Comparison of ENCODE assay signal across 16 cellular contexts in genomic region chr6:1077822-1078221, GRCh38.
"Had no signal": no experiment of that assay in that cellular context is flagged by ENCODE, and none has a peak within 500 bp of the region (broad histone marks: within the 10 kb centered on the region; RNA-seq: fewer than 3 reads in every experiment).

No MANE protein-coding gene starts in this region.

- H3K9me3 Mint-ChIP-seq: central memory CD8-positive, alpha-beta T cell; mesothelial cell of epicardium had no signal

- H3K4me1 ChIP-seq: gastrocnemius medialis, prostate gland had no signal

- H3K4me3 ChIP-seq: esophagus muscularis mucosa, gastrocnemius medialis, pancreas, prostate gland, sigmoid colon, skin epidermis had no signal

- H3K27ac Mint-ChIP-seq: mesothelial cell of epicardium had no signal

- H3K9me3 ChIP-seq: esophagus muscularis mucosa, gastrocnemius medialis, pancreas, prostate gland, sigmoid colon had no signal

- H3K36me3 ChIP-seq: esophagus muscularis mucosa, gastrocnemius medialis, pancreas, prostate gland, sigmoid colon had no signal

- DNase-seq: effector memory CD4-positive, alpha-beta T cell; gastrocnemius medialis; kidney glomerular epithelial cell; nucleus accumbens; pancreas; sigmoid colon; stimulated activated CD4-positive, alpha-beta T cell treated with anti-CD3 and anti-CD28 coated beads, Interleukin-12 subunit alpha, Interleukin-12 subunit beta, amount 100 ng/mL, for 4 hours; stimulated activated naive CD4-positive, alpha-beta T cell; trophoblast cell had no signal

- H3K36me3 Mint-ChIP-seq: mesothelial cell of epicardium had no signal

- FAIRE-seq: pancreas, urothelium cell line had no signal

- H3K27me3 ChIP-seq: esophagus muscularis mucosa, gastrocnemius medialis, pancreas, sigmoid colon had no signal

- H3K27ac ChIP-seq: epithelial cell of prostate, esophagus muscularis mucosa, gastrocnemius medialis, pancreas, prostate gland, sigmoid colon, skin epidermis had no signal

- H3K4me3 Mint-ChIP-seq: central memory CD8-positive, alpha-beta T cell; mesothelial cell of epicardium had no signal

- H3K4me1 Mint-ChIP-seq: central memory CD8-positive, alpha-beta T cell had no signal
